ENCODE assay signal across 20 cellular contexts in genomic region chr12:26077915-26078314, GRCh38. TPM values are rescaled to one million over a fixed set of nuclear protein-coding genes. Genes with fewer than 3 reads are reported as not detected.
DNase-seq lines count a peak whose midpoint lies in the region; ATAC-seq, FAIRE-seq and TF ChIP-seq lines count a peak whose summit lies in the region.
"Had no signal": no experiment of that assay in that cellular context is flagged by ENCODE, and none has a peak within 500 bp of the region (broad histone marks: within the 10 kb centered on the region; RNA-seq: fewer than 3 reads in every experiment).

No MANE protein-coding gene starts in this region.

- no peak for ATAC-seq in HG03097 (IDR thresholded peaks at IDR 0.05; ENCODE audit: low FRiP score, unreplicated experiment)

- H3K4me1 ChIP-seq in breast epithelium (no peaks in the 10 kb centered on the region), mammary epithelial cell (ENCODE audit: insufficient read depth, low read length) (peaks cover 4% of the 10 kb centered on the region), sigmoid colon (no peaks in the 10 kb centered on the region), tibial artery (no peaks in the 10 kb centered on the region)

- WGBS in mammary epithelial cell (ENCODE audit: low coverage, missing lambda C conversion rate), result 96% methylated on average over 2 of the region's 2 CpGs
- WGBS in sigmoid colon, 2 donors, result 84 to 90% methylated on average over 2 of the region's 2 CpGs

- no peaks in the 10 kb centered on the region for H3K79me2 ChIP-seq in mammary epithelial cell (ENCODE audit: insufficient read depth, low read length)

- peak overlapping the region; percentile 67 for H3K27ac Mint-ChIP-seq in MCF 10A (ENCODE audit: low read depth, unreplicated experiment)
- H3K27ac Mint-ChIP-seq: B cell; CD4-positive, alpha-beta T cell; IgD-negative memory B cell had no signal

- H2AFZ ChIP-seq in mammary epithelial cell (ENCODE audit: low read depth, low read length), result no peak overlapping the region

- TF ChIP-seq POLR2A in breast epithelium (IDR thresholded peaks at IDR 0.05) (no peak), sigmoid colon (IDR thresholded peaks at IDR 0.05) (no peak)

- H3K27ac ChIP-seq in breast epithelium (no peak overlapping the region), mammary epithelial cell (ENCODE audit: insufficient read depth, low read depth, low read length) (no peak overlapping the region), sigmoid colon (no peak overlapping the region), tibial artery (no peak overlapping the region)

- H3K27me3 ChIP-seq in breast epithelium (no peaks in the 10 kb centered on the region), mammary epithelial cell (ENCODE audit: insufficient read depth, low read length) (no peaks in the 10 kb centered on the region), sigmoid colon (no peaks in the 10 kb centered on the region), tibial artery (no peaks in the 10 kb centered on the region)

- H3K36me3 Mint-ChIP-seq in MCF 10A (ENCODE audit: insufficient read depth, unreplicated experiment), result peaks cover 10% of the 10 kb centered on the region
- H3K36me3 Mint-ChIP-seq: IgD-negative memory B cell had no signal

- CTCF ChIA-PET in MCF 10A (lab: Yijun Ruan, JAX) (no interaction called here), mammary epithelial cell (lab: Charles Lee; ENCODE audit: low non-redundant PET) (no interaction called here)

- no peaks in the 10 kb centered on the region for H3K36me3 ChIP-seq in breast epithelium
- no peaks in the 10 kb centered on the region for H3K36me3 ChIP-seq in mammary epithelial cell (ENCODE audit: insufficient read depth, low read length)
- H3K36me3 ChIP-seq in sigmoid colon, result no peaks in the 10 kb centered on the region
- peaks cover 0 to 6% (median 6%) of the 10 kb centered on the region in 3 donors for H3K36me3 ChIP-seq in tibial artery

- no peak for FAIRE-seq in urothelium cell line (lab: Jason Lieb, UNC)

- no peak overlapping the region for H3K4me3 Mint-ChIP-seq in MCF 10A (ENCODE audit: unreplicated experiment)
- H3K4me3 Mint-ChIP-seq: B cell; CD4-positive, alpha-beta T cell; IgD-negative memory B cell had no signal

- BruUV-seq in MCF 10A (replicated peaks; lab: Mats Ljungman, UMichigan) (no TSS peak), mammary epithelial cell (replicated peaks; lab: Mats Ljungman, UMichigan) (no TSS peak)

- no peaks in the 10 kb centered on the region for H3K27me3 Mint-ChIP-seq in MCF 10A (ENCODE audit: insufficient read depth, unreplicated experiment)
- H3K27me3 Mint-ChIP-seq: B cell had no signal

- no peak for TF ChIP-seq EP300 in sigmoid colon (IDR thresholded peaks at IDR 0.05)

- dilution Hi-C loops in mammary epithelial cell (cut with HindIII; ENCODE audit: low sequenced_read_pairs), result no loop called here

- no peaks in the 10 kb centered on the region for H3K9me3 Mint-ChIP-seq in MCF 10A (ENCODE audit: unreplicated experiment)
- H3K9me3 Mint-ChIP-seq: CD4-positive, alpha-beta T cell had no signal

- intact Hi-C loops in MCF 10A (cut with micrococcal nuclease), result no loop called here
- intact Hi-C loops in breast epithelium (cut with DNase I; ENCODE audit: low total_unique reads), result no loop called here
- intact Hi-C loops in mammary epithelial cell (cut with micrococcal nuclease), result no loop called here
- intact Hi-C loops in sigmoid colon (cut with DNase I), result no loop called here
- intact Hi-C loops in tibial artery (cut with DNase I; ENCODE audit: low total_unique reads), result no loop called here

- H3K4me2 ChIP-seq in mammary epithelial cell (ENCODE audit: insufficient read depth, low read depth, low read length), result no peak overlapping the region

- H3K9me3 ChIP-seq in breast epithelium, result peaks cover 7 to 8% of the 10 kb centered on the region in 2 donors
- H3K9me3 ChIP-seq in mammary epithelial cell (replicated peaks; ENCODE audit: insufficient read depth, low read length), result no peaks in the 10 kb centered on the region
- H3K9me3 ChIP-seq in sigmoid colon, result peaks cover 0 to 3% (median 0%) of the 10 kb centered on the region in 4 donors
- no peaks in the 10 kb centered on the region for H3K9me3 ChIP-seq in tibial artery

- H3K9ac ChIP-seq in mammary epithelial cell (ENCODE audit: insufficient read depth, low read length), result no peak overlapping the region

- H4K20me1 ChIP-seq in mammary epithelial cell (ENCODE audit: insufficient read depth, low read length), result no peaks in the 10 kb centered on the region

- H3K4me1 Mint-ChIP-seq in MCF 10A (ENCODE audit: insufficient read depth, unreplicated experiment), result peaks cover 7% of the 10 kb centered on the region
- H3K4me1 Mint-ChIP-seq: B cell, IgD-negative memory B cell had no signal

- H3K4me3 ChIP-seq in breast epithelium (no peak overlapping the region), mammary epithelial cell (replicated peaks in 1 of 3; ENCODE audit: insufficient read depth in 1 of 3, low read depth in 2 of 3, low read length in 3 of 3) (no peak overlapping the region), sigmoid colon (no peak overlapping the region), tibial artery (no peak overlapping the region)

- in situ Hi-C loops in mammary epithelial cell (cut with MboI; ENCODE audit: low sequenced_read_pairs in 2 of 2), result no loop called here

- POLR2A ChIA-PET in MCF 10A (lab: Yijun Ruan, JAX), result interaction anchor here (1.0 kb wide), 1 partner anchor 12 kb away, joined by 4 read pairs; no protein-coding TSS in a partner anchor

- no peak for DNase-seq in MCF 10A (ENCODE audit: unreplicated experiment)
- DNase-seq in breast epithelium (ENCODE audit: low spot score in 2 of 2), result no peak
- DNase-seq in M059J (ENCODE audit: low read depth), result peak; percentile 47
- DNase-seq in mammary epithelial cell, result peak; percentile 52
- DNase-seq in urothelium cell line (ENCODE audit: low spot score), result peak; percentile 23
- no peak for DNase-seq in sigmoid colon
- DNase-seq in tibial artery, result no peak
- DNase-seq: 8988T; Calu3; CD4-positive, alpha-beta T cell; DMS79 treated with DMSO at 0.1 percent for 48 hours; GOT3; NCI-H146; NCI-H2107; NCI-H345; NCI-H69; SHP77 treated with DMSO at 0.1 percent for 48 hours had no signal

- no peak for TF ChIP-seq CTCF in MCF 10A (IDR thresholded peaks at IDR 0.05; ENCODE audit: unreplicated experiment)
- TF ChIP-seq CTCF in breast epithelium (IDR thresholded peaks at IDR 0.05), result no peak
- TF ChIP-seq CTCF in mammary epithelial cell (conservative IDR thresholded peaks at IDR 0.05 in 1 of 2, IDR thresholded peaks at IDR 0.05 in 1 of 2; ENCODE audit: extremely low read depth in 1 of 2, insufficient read depth in 1 of 2, low read depth in 1 of 2, low read length in 2 of 2), result no peak
- TF ChIP-seq CTCF in sigmoid colon (IDR thresholded peaks at IDR 0.05), result no peak
- TF ChIP-seq CTCF in tibial artery (IDR thresholded peaks at IDR 0.05), result no peak

RNA-seq across cellular contexts. Expression of gene BHLHE41, which starts 46.9 kb away (rescaled TPM):
- 1.1 and 3.4 TPM in 2 replicates for total RNA-seq in MCF 10A (2022)
- total RNA-seq in breast epithelium, result 10 to 100 TPM in 1 of 3 donors, 1 to 10 TPM in 2; 5.6 to 29.7 (median 9.2) TPM
- 5.0 and 7.4 TPM in 2 replicates for total RNA-seq in M059J (2014; rRNA removed; shearing (Covaris generic))
- 10 to 100 TPM; 18.1 to 19.2 TPM for total RNA-seq in mammary epithelial cell
- 24.6 TPM for polyA plus RNA-seq in mammary epithelial cell
- polyA minus RNA-seq in mammary epithelial cell, result 117 TPM
- total RNA-seq in sigmoid colon, result 1 to 10 TPM; 3.9 to 6.4 (median 6.0) TPM
- 10 to 100 TPM in 1 of 3 donors, 1 to 10 TPM in 2; 4.8 to 12.6 (median 6.2) TPM for polyA plus RNA-seq in sigmoid colon
- total RNA-seq: CD4-positive, alpha-beta T cell had no signal

Comparison
In these comparisons a context has a peak if more than half of its experiments do, and no peak if none do; other contexts are left out.
1. DNase-seq: peak in M059J (single experiment), mammary epithelial cell (single experiment) and urothelium cell line (single experiment); none in MCF 10A (single experiment), breast epithelium (0 of 2), sigmoid colon (single experiment) and tibial artery (0 of 2).